In genomic region chr11:118912742-118913410, GRCh38 we compare ENCODE assay signal across 8 cellular contexts. TPM values are rescaled to one million over a fixed set of nuclear protein-coding genes. Genes with fewer than 3 reads are reported as not detected.
A peak's percentile ranks its signal among the peaks of the same experiment; 100 is the strongest.
DNase-seq lines count a peak whose midpoint lies in the region; ATAC-seq and TF ChIP-seq lines count a peak whose summit lies in the region.

No MANE protein-coding gene starts in this region.

- H4K91ac ChIP-seq in trophoblast cell (ENCODE audit: low read depth, low read length), result peak overlapping the region; percentile 91

- H3K9ac ChIP-seq in PC-3 (ENCODE audit: low read length) (peak overlapping the region; percentile 79), endocrine pancreas (ENCODE audit: control insufficient read depth, insufficient read depth, low read length) (peak overlapping the region; percentile 20), trophoblast cell (ENCODE audit: low read length) (peak overlapping the region; percentile 51)

- peak overlapping the region; percentile 55 for H4K8ac ChIP-seq in trophoblast cell (ENCODE audit: low read depth, low read length)

- POLR2A ChIA-PET in PC-3 (lab: Charles Lee; ENCODE audit: unreplicated experiment), result interaction anchor here (0.5 to 1.7 kb wide), 7 partner anchors 11 to 128 kb away, joined by 3 to 11 read pairs (median 5); partner anchors contain the start of genes BCL9L and TRAPPC4

- H3K79me2 ChIP-seq in PC-3 (ENCODE audit: low read length) (peaks cover 89% of the 10 kb centered on the region), trophoblast cell (ENCODE audit: control insufficient read depth, insufficient read depth, low read length, poor library complexity) (peaks cover 64% of the 10 kb centered on the region)

- peaks cover 17% of the 10 kb centered on the region for H3F3A ChIP-seq in PC-3 (ENCODE audit: low read length, unreplicated experiment)

- peak overlapping the region; percentile 97 for H3K27ac ChIP-seq in PC-3 (ENCODE audit: low read length)
- peak overlapping the region; percentile 100 for H3K27ac ChIP-seq in trophoblast cell (ENCODE audit: low read depth, low read length)

- no CpG with 5 or more reads among the region's 12 CpGs for WGBS in trophoblast cell (ENCODE audit: extremely low coverage, insufficient coverage, insufficient read length)

- H3K4me2 ChIP-seq in PC-3 (ENCODE audit: low read length), result peak overlapping the region; percentile 87
- peak overlapping the region; percentile 70 for H3K4me2 ChIP-seq in trophoblast cell (ENCODE audit: low read length)

- H3K4ac ChIP-seq in trophoblast cell (ENCODE audit: low read depth, low read length), result peak overlapping the region; percentile 46

- peak overlapping the region; percentile 98 for H2BK5ac ChIP-seq in trophoblast cell (ENCODE audit: low read depth, low read length, poor library complexity)

- peak overlapping the region; percentile 74 for H2BK120ac ChIP-seq in trophoblast cell (ENCODE audit: insufficient read depth, low read length, poor library complexity)

- no peak overlapping the region for H3K23ac ChIP-seq in trophoblast cell (ENCODE audit: low read length)

- peaks cover 3% of the 10 kb centered on the region; the same call in 1 of the 2 replicates for H3K36me3 ChIP-seq in PC-3 (ENCODE audit: low read depth, low read length)
- no peaks in the 10 kb centered on the region for H3K36me3 ChIP-seq in endocrine pancreas (ENCODE audit: control insufficient read depth, insufficient read depth, low read length)
- H3K36me3 ChIP-seq in trophoblast cell (ENCODE audit: control insufficient read depth in 1 of 2, insufficient read depth in 2 of 2, low read length in 2 of 2), result peaks cover 22 to 26% of the 10 kb centered on the region in 2 experiments

- no peak for TF ChIP-seq CTCF in PC-3 (conservative IDR thresholded peaks at IDR 0.05; ENCODE audit: low read depth, low read length)

- ATAC-seq in PC-3, result no peak
- no peak for ATAC-seq in HG03097 (IDR thresholded peaks at IDR 0.05; ENCODE audit: low FRiP score, unreplicated experiment)

- H3K4me3 ChIP-seq in PC-3 (ENCODE audit: low read length), result peak overlapping the region; percentile 55; the same call in 1 of the 2 replicates
- H3K4me3 ChIP-seq in endocrine pancreas (ENCODE audit: control insufficient read depth, insufficient read depth, low read length), result no peak overlapping the region
- H3K4me3 ChIP-seq in trophoblast cell (ENCODE audit: low read depth, low read length), result no peak overlapping the region

- TSS peak; percentile 26 for BruUV-seq in PC-3 (replicated peaks; lab: Mats Ljungman, UMichigan)

- peak; percentile 65 for DNase-seq in Daoy (ENCODE audit: low read depth)
- peak; percentile 43 for DNase-seq in PC-3
- peak; percentile 39 to 58 for DNase-seq in trophoblast cell
- no peak for DNase-seq in retina
- no peak for DNase-seq in NCI-H1694 (lab: John Stamatoyannopoulos, UW)
- no peak for DNase-seq in globus pallidus (ENCODE audit: low spot score)

- H3K18ac ChIP-seq in trophoblast cell (ENCODE audit: low read length), result peak overlapping the region; percentile 83

- peak overlapping the region; percentile 25 for H4K12ac ChIP-seq in trophoblast cell (ENCODE audit: low read depth, low read length)

- peak overlapping the region; percentile 91 for H2BK12ac ChIP-seq in trophoblast cell (ENCODE audit: low read length)

- peaks cover 70% of the 10 kb centered on the region for H3K79me1 ChIP-seq in trophoblast cell (ENCODE audit: low read length)

- H3K27me3 ChIP-seq in PC-3 (ENCODE audit: low read length), result no peaks in the 10 kb centered on the region
- H3K27me3 ChIP-seq in endocrine pancreas (ENCODE audit: control insufficient read depth, insufficient read depth, low read length), result no peaks in the 10 kb centered on the region
- H3K27me3 ChIP-seq in trophoblast cell (ENCODE audit: insufficient read depth, low read length), result no peaks in the 10 kb centered on the region

- peak overlapping the region; percentile 69 for H3K14ac ChIP-seq in trophoblast cell (ENCODE audit: low read length)

- CTCF ChIA-PET in PC-3 (lab: Charles Lee), result interaction anchor here (0.8 to 4.7 kb wide), 3 partner anchors 13 to 17 kb away, joined by 7 to 23 read pairs (median 10); partner anchors contain the start of gene BCL9L

- H3K9me3 ChIP-seq in PC-3 (ENCODE audit: low read length) (no peaks in the 10 kb centered on the region), endocrine pancreas (ENCODE audit: control insufficient read depth, low read length) (no peaks in the 10 kb centered on the region), trophoblast cell (ENCODE audit: insufficient read depth, low read depth, low read length) (no peaks in the 10 kb centered on the region)

- intact Hi-C loops in PC-3 (cut with micrococcal nuclease), result no loop called here

- H3K4me1 ChIP-seq in PC-3 (ENCODE audit: insufficient read depth, low read length) (peaks cover 90% of the 10 kb centered on the region), endocrine pancreas (ENCODE audit: control insufficient read depth, insufficient read depth, low read length) (peaks cover 6% of the 10 kb centered on the region), trophoblast cell (ENCODE audit: control insufficient read depth in 1 of 2, insufficient read depth in 2 of 2, low read length in 2 of 2) (peaks cover 75 to 85% of the 10 kb centered on the region in 2 experiments)

- no peak overlapping the region for H2AFZ ChIP-seq in PC-3 (ENCODE audit: low read length)
- H2AFZ ChIP-seq in trophoblast cell (ENCODE audit: insufficient read depth, low read length, poor library complexity), result peak overlapping the region; percentile 50

- H2AK5ac ChIP-seq in trophoblast cell (ENCODE audit: low read length), result peak overlapping the region; percentile 83

- H3K9me2 ChIP-seq in PC-3 (replicated peaks; ENCODE audit: low read length), result no peaks in the 10 kb centered on the region

- H4K20me1 ChIP-seq in PC-3 (ENCODE audit: low read length), result no peaks in the 10 kb centered on the region

RNA-seq across cellular contexts. Expression of gene BCL9L, which starts 12.8 kb away (rescaled TPM):
- 3.9 and 5.4 TPM in 2 replicates for total RNA-seq in Daoy (2014; rRNA removed; shearing (Covaris generic))
- 49.7 and 68.2 TPM in 2 replicates for total RNA-seq in PC-3 (2014; rRNA removed)
- 187 and 191 TPM in 2 replicates for polyA plus RNA-seq in trophoblast cell (2013)

RNA-seq across cellular contexts. Expression of gene CXCR5, which starts 29.2 kb away (rescaled TPM):
- total RNA-seq in Daoy (2014; rRNA removed; shearing (Covaris generic)), result not detected in 2 replicates
- not detected in 2 replicates for total RNA-seq in PC-3 (2014; rRNA removed)
- 0.03 and 0.06 TPM in 2 replicates for polyA plus RNA-seq in trophoblast cell (2013)

RNA-seq across cellular contexts. Expression of gene UPK2, which starts 43.2 kb away (rescaled TPM):
- total RNA-seq in Daoy (2014; rRNA removed; shearing (Covaris generic)), result not detected in 2 replicates
- 0.44 TPM in 1 of 2 replicates, not detected in the other for total RNA-seq in PC-3 (2014; rRNA removed)
- polyA plus RNA-seq in trophoblast cell (2013), result 2.8 and 3.2 TPM in 2 replicates

RNA-seq across cellular contexts. Expression of gene FOXR1, which starts 58.7 kb away (rescaled TPM):
- not detected in 2 replicates for total RNA-seq in Daoy (2014; rRNA removed; shearing (Covaris generic))
- total RNA-seq in PC-3 (2014; rRNA removed), result not detected in 2 replicates
- polyA plus RNA-seq in trophoblast cell (2013), result not detected in 2 replicates

Comparison
In these comparisons a context has a peak if more than half of its experiments do, and no peak if none do; other contexts are left out.
1. DNase-seq: peak in Daoy (single experiment), PC-3 (single experiment) and trophoblast cell (2 of 2); none in retina (single experiment), NCI-H1694 (single experiment) and globus pallidus (single experiment).
2. H3K9ac ChIP-seq: peak in every context shown above with its lines; median percentile 79 in PC-3; 51 in trophoblast cell; 20 in endocrine pancreas.